In the genomic region with DNA sequence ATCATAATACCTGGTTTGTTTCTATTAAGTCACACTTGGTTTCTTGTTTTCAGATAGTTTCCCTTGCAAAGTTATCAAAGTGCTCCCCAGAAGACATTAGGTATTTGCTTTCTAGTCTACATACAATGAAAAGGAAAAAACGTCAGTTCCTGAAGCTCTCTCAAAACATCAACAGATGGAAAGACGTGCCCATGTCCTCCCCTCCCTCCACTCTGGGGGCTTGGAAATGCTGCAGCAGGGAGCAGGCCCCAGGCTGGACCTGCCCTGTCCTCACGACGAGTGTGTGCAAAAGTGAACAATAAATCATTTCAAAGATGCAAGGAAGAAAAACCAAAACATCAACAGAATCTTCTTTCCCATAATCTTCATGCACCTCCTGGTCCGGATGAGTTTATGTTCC, we compare ENCODE assay signal across 16 cellular contexts.
"Had no signal": no experiment of that assay in that cellular context is flagged by ENCODE, and none has a peak within 500 bp of the region (broad histone marks: within the 10 kb centered on the region; RNA-seq: fewer than 3 reads in every experiment).

No MANE protein-coding gene starts in this region.

- H3K27ac ChIP-seq: cardiac muscle cell, colonic mucosa, epithelial cell of prostate, parathyroid adenoma, tibial nerve, VCaP had no signal

- H3K36me3 Mint-ChIP-seq: stimulated activated effector memory CD8-positive, alpha-beta T cell treated with anti-CD3 and anti-CD28 coated beads, Interleukin-12 subunit alpha, Interleukin-12 subunit beta, amount 100 ng/mL, for 72 hours had no signal

- DNase-seq: activated naive CD4-positive, alpha-beta T cell treated with Interleukin-2 at 50 U/mL for 16 hours; activated naive CD8-positive, alpha-beta T cell treated with anti-CD3 and anti-CD28 coated beads, Interleukin-2, amount 50 U/mL, for 24 hours; colonic mucosa; effector CD8-positive, alpha-beta T cell; left colon; retina; SK-N-SH; small intestine; T-helper 1 cell had no signal

- H3K9me3 Mint-ChIP-seq: activated naive CD8-positive, alpha-beta T cell treated with anti-CD3 and anti-CD28 coated beads, Interleukin-2, amount 50 U/mL, for 24 hours; activated T-helper 1 cell treated with anti-CD3 and anti-CD28 coated beads, Interleukin-12 subunit alpha, Interleukin-12 subunit beta, Interleukin-2, Interleukin-4 antibody, amounts not matched to agents 30 ng/mL and 10 ng/mL and 1 ng/mL, durations not matched to agents 14 hours and 24 hours and 36 hours; stimulated activated effector memory CD8-positive, alpha-beta T cell treated with anti-CD3 and anti-CD28 coated beads, Interleukin-12 subunit alpha, Interleukin-12 subunit beta, amount 100 ng/mL, for 72 hours had no signal

- H3K27me3 ChIP-seq: cardiac muscle cell, colonic mucosa, tibial nerve had no signal

- H3K9me3 ChIP-seq: colonic mucosa, SK-N-SH, tibial nerve had no signal

- H3K4me3 ChIP-seq: cardiac muscle cell, colonic mucosa, tibial nerve had no signal

- H3K4me1 Mint-ChIP-seq: activated naive CD8-positive, alpha-beta T cell treated with anti-CD3 and anti-CD28 coated beads, Interleukin-2, amount 50 U/mL, for 24 hours; stimulated activated effector memory CD8-positive, alpha-beta T cell treated with anti-CD3 and anti-CD28 coated beads, Interleukin-12 subunit alpha, Interleukin-12 subunit beta, amount 100 ng/mL, for 72 hours had no signal

- H3K4me3 Mint-ChIP-seq: activated naive CD8-positive, alpha-beta T cell treated with anti-CD3 and anti-CD28 coated beads, Interleukin-2, amount 50 U/mL, for 24 hours; activated T-helper 1 cell treated with anti-CD3 and anti-CD28 coated beads, Interleukin-12 subunit alpha, Interleukin-12 subunit beta, Interleukin-2, Interleukin-4 antibody, amounts not matched to agents 30 ng/mL and 10 ng/mL and 1 ng/mL, durations not matched to agents 14 hours and 24 hours and 36 hours; stimulated activated effector memory CD8-positive, alpha-beta T cell treated with anti-CD3 and anti-CD28 coated beads, Interleukin-12 subunit alpha, Interleukin-12 subunit beta, amount 100 ng/mL, for 72 hours had no signal

- H3K4me1 ChIP-seq: colonic mucosa, parathyroid adenoma had no signal

- H3K27ac Mint-ChIP-seq: activated naive CD8-positive, alpha-beta T cell treated with anti-CD3 and anti-CD28 coated beads, Interleukin-2, amount 50 U/mL, for 24 hours; activated T-helper 1 cell treated with anti-CD3 and anti-CD28 coated beads, Interleukin-12 subunit alpha, Interleukin-12 subunit beta, Interleukin-2, Interleukin-4 antibody, amounts not matched to agents 30 ng/mL and 10 ng/mL and 1 ng/mL, durations not matched to agents 14 hours and 24 hours and 36 hours; stimulated activated effector memory CD8-positive, alpha-beta T cell treated with anti-CD3 and anti-CD28 coated beads, Interleukin-12 subunit alpha, Interleukin-12 subunit beta, amount 100 ng/mL, for 72 hours had no signal

- H3K36me3 ChIP-seq: cardiac muscle cell, colonic mucosa, tibial nerve had no signal

- ATAC-seq: activated naive CD8-positive, alpha-beta T cell treated with anti-CD3 and anti-CD28 coated beads, Interleukin-2, amount 50 U/mL, for 24 hours; left colon; stimulated activated effector memory CD8-positive, alpha-beta T cell treated with anti-CD3 and anti-CD28 coated beads, Interleukin-12 subunit alpha, Interleukin-12 subunit beta, amount 100 ng/mL, for 72 hours had no signal
